In genomic region chr11:133409799-133410198, GRCh38 we compare ENCODE assay signal across 18 cellular contexts.
DNase-seq lines count a peak whose midpoint lies in the region; ATAC-seq and TF ChIP-seq lines count a peak whose summit lies in the region.
"Had no signal": no experiment of that assay in that cellular context is flagged by ENCODE, and none has a peak within 500 bp of the region (broad histone marks: within the 10 kb centered on the region; RNA-seq: fewer than 3 reads in every experiment).

No MANE protein-coding gene starts in this region.

- H3K4me3 ChIP-seq in GM12865 (ENCODE audit: low read depth, low read length) (no peak overlapping the region), endodermal cell (ENCODE audit: low read length) (no peak overlapping the region)
- H3K4me3 ChIP-seq: GM23338 had no signal

- H3K9me3 Mint-ChIP-seq in glutamatergic neuron (ENCODE audit: unreplicated experiment) (no peaks in the 10 kb centered on the region), endodermal cell (no peaks in the 10 kb centered on the region)
- H3K9me3 Mint-ChIP-seq: CD4-positive, alpha-beta T cell; GM23338 had no signal

- TF ChIP-seq CTCF in GM12865 (IDR thresholded peaks at IDR 0.05; ENCODE audit: insufficient read depth, low read depth, low read length, missing control alignments) (no peak), glutamatergic neuron (IDR thresholded peaks at IDR 0.05; ENCODE audit: partially characterized antibody, unreplicated experiment) (no peak), endodermal cell (conservative IDR thresholded peaks at IDR 0.05) (no peak)

- no peak overlapping the region for H3K9ac ChIP-seq in endodermal cell (ENCODE audit: extremely low read depth, low read length, poor library complexity, severe bottlenecking)

- H3K27ac Mint-ChIP-seq in glutamatergic neuron (ENCODE audit: unreplicated experiment) (no peak overlapping the region), endodermal cell (no peak overlapping the region)
- H3K27ac Mint-ChIP-seq: B cell; CD4-positive, alpha-beta T cell; GM23338 had no signal

- 87 to 90% methylated on average over 3 to 5 of the region's 5 CpGs for WGBS in endodermal cell (ENCODE audit: insufficient coverage in 1 of 2, insufficient read length in 1 of 2), 2 experiments

- H3K27me3 Mint-ChIP-seq in glutamatergic neuron (ENCODE audit: unreplicated experiment) (peaks cover 2% of the 10 kb centered on the region), endodermal cell (ENCODE audit: insufficient read depth) (peaks cover 1% of the 10 kb centered on the region)
- H3K27me3 Mint-ChIP-seq: B cell had no signal

- H3K27ac ChIP-seq in endodermal cell (ENCODE audit: low read depth, low read length), result no peak overlapping the region
- H3K27ac ChIP-seq: C4-2B had no signal

- no peaks in the 10 kb centered on the region for H3K36me3 ChIP-seq in endodermal cell (ENCODE audit: control insufficient read depth, insufficient read depth, low read length)

- H3K36me3 Mint-ChIP-seq in glutamatergic neuron (ENCODE audit: unreplicated experiment), result no peaks in the 10 kb centered on the region
- no peaks in the 10 kb centered on the region for H3K36me3 Mint-ChIP-seq in endodermal cell (ENCODE audit: low read depth)

- no peaks in the 10 kb centered on the region for H3K9me3 ChIP-seq in endodermal cell (ENCODE audit: control insufficient read depth, low read length)
- H3K9me3 ChIP-seq: Caco-2 had no signal

- H3K4me3 Mint-ChIP-seq in glutamatergic neuron (ENCODE audit: unreplicated experiment), result peak overlapping the region; percentile 48
- H3K4me3 Mint-ChIP-seq in endodermal cell, result no peak overlapping the region
- H3K4me3 Mint-ChIP-seq: B cell; CD4-positive, alpha-beta T cell; GM23338 had no signal

- ATAC-seq in HG02852 (IDR thresholded peaks at IDR 0.05; ENCODE audit: unreplicated experiment) (peak; percentile 45), HG03432 (IDR thresholded peaks at IDR 0.05; ENCODE audit: unreplicated experiment) (peak; percentile 26)
- ATAC-seq: GM23338 had no signal

- H3K27me3 ChIP-seq in endodermal cell (ENCODE audit: control insufficient read depth, insufficient read depth, low read length, poor library complexity, severe bottlenecking), result no peaks in the 10 kb centered on the region

- no peaks in the 10 kb centered on the region for H3K4me1 ChIP-seq in endodermal cell (ENCODE audit: control insufficient read depth, insufficient read depth, low read length)
- H3K4me1 ChIP-seq: Caco-2 had no signal

- peak; percentile 40 for DNase-seq in GM12865 (ENCODE audit: low read depth)
- no peak for DNase-seq in glutamatergic neuron
- no peak for DNase-seq in endodermal cell
- no peak for DNase-seq in stimulated activated CD4-positive, alpha-beta T cell treated with anti-CD3 and anti-CD28 coated beads, Interleukin-1b, Interleukin-23, amount 100 ng/mL, for 48 hours
- no peak for DNase-seq in DMS153 treated with DMSO at 0.1 percent for 48 hours (lab: John Stamatoyannopoulos, UW; ENCODE audit: unreplicated experiment)
- DNase-seq in activated CD4-positive, alpha-beta T cell treated with anti-CD3 and anti-CD28 coated beads for 1 hour, result no peak
- DNase-seq: Caco-2; CD4-positive, alpha-beta T cell; DMS79; GDM1; HCEC 1CT; Kasumi-1; KG1 had no signal

- H3K4me1 Mint-ChIP-seq in glutamatergic neuron (ENCODE audit: low read depth, unreplicated experiment), result peaks cover 29% of the 10 kb centered on the region
- H3K4me1 Mint-ChIP-seq in endodermal cell, result peaks cover 6% of the 10 kb centered on the region
- H3K4me1 Mint-ChIP-seq: B cell had no signal
